In the genomic region with DNA sequence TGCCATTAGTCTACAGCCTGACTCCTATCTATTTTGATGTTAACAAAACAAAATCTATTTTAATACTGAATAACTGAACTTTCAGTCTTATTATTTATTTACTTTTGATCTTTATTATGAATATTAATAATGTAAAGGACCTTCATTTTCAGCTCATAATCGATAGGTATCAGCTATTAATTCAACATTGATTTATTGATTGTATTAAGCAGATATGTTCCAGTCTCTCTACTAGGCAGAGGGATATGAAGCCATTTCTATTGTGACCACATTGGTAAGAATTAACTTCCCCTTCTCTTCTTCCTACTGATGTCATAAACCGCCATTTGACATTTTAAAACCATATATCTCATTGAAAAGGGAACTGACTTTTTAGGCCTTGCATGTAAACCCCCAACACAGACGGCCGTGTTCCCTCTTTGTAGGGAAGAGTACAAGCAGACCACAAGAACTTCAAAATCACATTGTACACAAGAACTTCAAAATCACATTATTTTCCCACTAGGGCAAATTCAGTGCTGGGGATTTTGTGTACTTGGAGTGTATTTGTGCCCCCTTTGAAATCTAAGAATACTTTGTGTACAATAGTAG, we compare ENCODE assay signal across 1 cellular context.
TF ChIP-seq lines count a peak whose summit lies in the region.

No MANE protein-coding gene starts in this region.

TF ChIP-seq in GM12878, 131 proteins besides CTCF, POLR2A, EP300 and RAD21 (continued from another document and continues in another):
- TF ChIP-seq BHLHE40 (IDR thresholded peaks at IDR 0.05; ENCODE audit: borderline replicate concordance in 1 of 2, low read depth in 2 of 2, low read length in 1 of 2) (no peak), ZZZ3 (IDR thresholded peaks at IDR 0.05; ENCODE audit: control insufficient read depth, insufficient read length, low read depth) (no peak), RFX5 (IDR thresholded peaks at IDR 0.05; ENCODE audit: low read depth, low read length) (no peak), ZNF384 (IDR thresholded peaks at IDR 0.05; ENCODE audit: borderline replicate concordance, low read depth, low read length) (no peak), RAD51 (IDR thresholded peaks at IDR 0.05) (no peak), ETV6 (conservative IDR thresholded peaks at IDR 0.05 in 1 of 2, IDR thresholded peaks at IDR 0.05 in 1 of 2; ENCODE audit: borderline replicate concordance in 1 of 2, low read depth in 1 of 2) (peak in 1 of 2 experiments; percentile 65; a peak in 1 of 4 replicates), STAT1 (conservative IDR thresholded peaks at IDR 0.05) (no peak), SMARCA5 (IDR thresholded peaks at IDR 0.05) (no peak), CHD4 (IDR thresholded peaks at IDR 0.05) (no peak), ZNF217 (IDR thresholded peaks at IDR 0.05) (peak; percentile 79; the same call in 1 of the 2 replicates), GATAD2B (conservative IDR thresholded peaks at IDR 0.05; ENCODE audit: low read depth) (0 out of 2 replicates have a peak, but pooled peaks have one; percentile 43), EGR1 (IDR thresholded peaks at IDR 0.05; ENCODE audit: borderline replicate concordance in 1 of 2, low read depth in 2 of 2, low read length in 2 of 2) (no peak), GABPA (IDR thresholded peaks at IDR 0.05; ENCODE audit: low read depth) (no peak), ZNF622 (IDR thresholded peaks at IDR 0.05) (no peak), JUNB (IDR thresholded peaks at IDR 0.05) (peak; percentile 64), CHD2 (IDR thresholded peaks at IDR 0.05; ENCODE audit: borderline replicate concordance, low read depth, low read length) (peak; percentile 59; the same call in 1 of the 2 replicates), MYB (IDR thresholded peaks at IDR 0.05; ENCODE audit: borderline replicate concordance, low read depth, low read length) (no peak), NFXL1 (IDR thresholded peaks at IDR 0.05; ENCODE audit: borderline replicate concordance) (no peak), SRF (IDR thresholded peaks at IDR 0.05; ENCODE audit: low read depth in 2 of 2, low read length in 2 of 2) (no peak), IKZF1 (conservative IDR thresholded peaks at IDR 0.05) (peak; percentile 87), SIX5 (IDR thresholded peaks at IDR 0.05; ENCODE audit: low read depth, low read length, severe bottlenecking) (no peak), JUND (IDR thresholded peaks at IDR 0.05; ENCODE audit: low read depth, low read length) (no peak), RBBP5 (conservative IDR thresholded peaks at IDR 0.05) (no peak), MEF2B (IDR thresholded peaks at IDR 0.05; ENCODE audit: partially characterized antibody, poor library complexity, severe bottlenecking) (peak; percentile 24), FOS (IDR thresholded peaks at IDR 0.05; ENCODE audit: borderline replicate concordance, extremely low read depth, insufficient read length) (no peak)
- TF ChIP-seq, protein P1, sequence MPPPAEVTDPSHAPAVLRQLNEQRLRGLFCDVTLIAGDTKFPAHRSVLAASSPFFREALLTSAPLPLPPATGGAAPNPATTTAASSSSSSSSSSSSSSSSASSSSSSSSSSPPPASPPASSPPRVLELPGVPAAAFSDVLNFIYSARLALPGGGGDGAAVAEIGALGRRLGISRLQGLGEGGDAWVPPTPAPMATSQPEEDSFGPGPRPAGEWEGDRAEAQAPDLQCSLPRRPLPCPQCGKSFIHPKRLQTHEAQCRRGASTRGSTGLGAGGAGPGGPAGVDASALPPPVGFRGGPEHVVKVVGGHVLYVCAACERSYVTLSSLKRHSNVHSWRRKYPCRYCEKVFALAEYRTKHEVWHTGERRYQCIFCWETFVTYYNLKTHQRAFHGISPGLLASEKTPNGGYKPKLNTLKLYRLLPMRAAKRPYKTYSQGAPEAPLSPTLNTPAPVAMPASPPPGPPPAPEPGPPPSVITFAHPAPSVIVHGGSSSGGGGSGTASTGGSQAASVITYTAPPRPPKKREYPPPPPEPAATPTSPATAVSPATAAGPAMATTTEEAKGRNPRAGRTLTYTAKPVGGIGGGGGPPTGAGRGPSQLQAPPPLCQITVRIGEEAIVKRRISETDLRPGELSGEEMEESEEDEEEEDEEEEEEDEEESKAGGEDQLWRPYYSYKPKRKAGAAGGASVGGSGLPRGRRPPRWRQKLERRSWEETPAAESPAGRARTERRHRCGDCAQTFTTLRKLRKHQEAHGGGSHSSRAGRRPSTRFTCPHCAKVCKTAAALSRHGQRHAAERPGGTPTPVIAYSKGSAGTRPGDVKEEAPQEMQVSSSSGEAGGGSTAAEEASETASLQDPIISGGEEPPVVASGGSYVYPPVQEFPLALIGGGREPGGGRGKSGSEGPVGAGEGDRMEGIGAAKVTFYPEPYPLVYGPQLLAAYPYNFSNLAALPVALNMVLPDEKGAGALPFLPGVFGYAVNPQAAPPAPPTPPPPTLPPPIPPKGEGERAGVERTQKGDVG (CRISPR knock-in tag; IDR thresholded peaks at IDR 0.05) = no peak
- TF ChIP-seq, protein P2, sequence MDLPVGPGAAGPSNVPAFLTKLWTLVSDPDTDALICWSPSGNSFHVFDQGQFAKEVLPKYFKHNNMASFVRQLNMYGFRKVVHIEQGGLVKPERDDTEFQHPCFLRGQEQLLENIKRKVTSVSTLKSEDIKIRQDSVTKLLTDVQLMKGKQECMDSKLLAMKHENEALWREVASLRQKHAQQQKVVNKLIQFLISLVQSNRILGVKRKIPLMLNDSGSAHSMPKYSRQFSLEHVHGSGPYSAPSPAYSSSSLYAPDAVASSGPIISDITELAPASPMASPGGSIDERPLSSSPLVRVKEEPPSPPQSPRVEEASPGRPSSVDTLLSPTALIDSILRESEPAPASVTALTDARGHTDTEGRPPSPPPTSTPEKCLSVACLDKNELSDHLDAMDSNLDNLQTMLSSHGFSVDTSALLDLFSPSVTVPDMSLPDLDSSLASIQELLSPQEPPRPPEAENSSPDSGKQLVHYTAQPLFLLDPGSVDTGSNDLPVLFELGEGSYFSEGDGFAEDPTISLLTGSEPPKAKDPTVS (IDR thresholded peaks at IDR 0.05; ENCODE audit: low read depth, low read length) = no peak
- TF ChIP-seq, protein P3, sequence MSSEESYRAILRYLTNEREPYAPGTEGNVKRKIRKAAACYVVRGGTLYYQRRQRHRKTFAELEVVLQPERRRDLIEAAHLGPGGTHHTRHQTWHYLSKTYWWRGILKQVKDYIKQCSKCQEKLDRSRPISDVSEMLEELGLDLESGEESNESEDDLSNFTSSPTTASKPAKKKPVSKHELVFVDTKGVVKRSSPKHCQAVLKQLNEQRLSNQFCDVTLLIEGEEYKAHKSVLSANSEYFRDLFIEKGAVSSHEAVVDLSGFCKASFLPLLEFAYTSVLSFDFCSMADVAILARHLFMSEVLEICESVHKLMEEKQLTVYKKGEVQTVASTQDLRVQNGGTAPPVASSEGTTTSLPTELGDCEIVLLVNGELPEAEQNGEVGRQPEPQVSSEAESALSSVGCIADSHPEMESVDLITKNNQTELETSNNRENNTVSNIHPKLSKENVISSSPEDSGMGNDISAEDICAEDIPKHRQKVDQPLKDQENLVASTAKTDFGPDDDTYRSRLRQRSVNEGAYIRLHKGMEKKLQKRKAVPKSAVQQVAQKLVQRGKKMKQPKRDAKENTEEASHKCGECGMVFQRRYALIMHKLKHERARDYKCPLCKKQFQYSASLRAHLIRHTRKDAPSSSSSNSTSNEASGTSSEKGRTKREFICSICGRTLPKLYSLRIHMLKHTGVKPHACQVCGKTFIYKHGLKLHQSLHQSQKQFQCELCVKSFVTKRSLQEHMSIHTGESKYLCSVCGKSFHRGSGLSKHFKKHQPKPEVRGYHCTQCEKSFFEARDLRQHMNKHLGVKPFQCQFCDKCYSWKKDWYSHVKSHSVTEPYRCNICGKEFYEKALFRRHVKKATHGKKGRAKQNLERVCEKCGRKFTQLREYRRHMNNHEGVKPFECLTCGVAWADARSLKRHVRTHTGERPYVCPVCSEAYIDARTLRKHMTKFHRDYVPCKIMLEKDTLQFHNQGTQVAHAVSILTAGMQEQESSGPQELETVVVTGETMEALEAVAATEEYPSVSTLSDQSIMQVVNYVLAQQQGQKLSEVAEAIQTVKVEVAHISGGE (CRISPR knock-in tag; IDR thresholded peaks at IDR 0.05) = no peak
- TF ChIP-seq, protein P4, sequence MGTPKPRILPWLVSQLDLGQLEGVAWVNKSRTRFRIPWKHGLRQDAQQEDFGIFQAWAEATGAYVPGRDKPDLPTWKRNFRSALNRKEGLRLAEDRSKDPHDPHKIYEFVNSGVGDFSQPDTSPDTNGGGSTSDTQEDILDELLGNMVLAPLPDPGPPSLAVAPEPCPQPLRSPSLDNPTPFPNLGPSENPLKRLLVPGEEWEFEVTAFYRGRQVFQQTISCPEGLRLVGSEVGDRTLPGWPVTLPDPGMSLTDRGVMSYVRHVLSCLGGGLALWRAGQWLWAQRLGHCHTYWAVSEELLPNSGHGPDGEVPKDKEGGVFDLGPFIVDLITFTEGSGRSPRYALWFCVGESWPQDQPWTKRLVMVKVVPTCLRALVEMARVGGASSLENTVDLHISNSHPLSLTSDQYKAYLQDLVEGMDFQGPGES (IDR thresholded peaks at IDR 0.05) = no peak
- TF ChIP-seq, protein P5, sequence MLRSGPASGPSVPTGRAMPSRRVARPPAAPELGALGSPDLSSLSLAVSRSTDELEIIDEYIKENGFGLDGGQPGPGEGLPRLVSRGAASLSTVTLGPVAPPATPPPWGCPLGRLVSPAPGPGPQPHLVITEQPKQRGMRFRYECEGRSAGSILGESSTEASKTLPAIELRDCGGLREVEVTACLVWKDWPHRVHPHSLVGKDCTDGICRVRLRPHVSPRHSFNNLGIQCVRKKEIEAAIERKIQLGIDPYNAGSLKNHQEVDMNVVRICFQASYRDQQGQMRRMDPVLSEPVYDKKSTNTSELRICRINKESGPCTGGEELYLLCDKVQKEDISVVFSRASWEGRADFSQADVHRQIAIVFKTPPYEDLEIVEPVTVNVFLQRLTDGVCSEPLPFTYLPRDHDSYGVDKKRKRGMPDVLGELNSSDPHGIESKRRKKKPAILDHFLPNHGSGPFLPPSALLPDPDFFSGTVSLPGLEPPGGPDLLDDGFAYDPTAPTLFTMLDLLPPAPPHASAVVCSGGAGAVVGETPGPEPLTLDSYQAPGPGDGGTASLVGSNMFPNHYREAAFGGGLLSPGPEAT (IDR thresholded peaks at IDR 0.05; ENCODE audit: low read depth) = peak; percentile 64; the same call in 1 of the 2 replicates
- TF ChIP-seq, protein P6, sequence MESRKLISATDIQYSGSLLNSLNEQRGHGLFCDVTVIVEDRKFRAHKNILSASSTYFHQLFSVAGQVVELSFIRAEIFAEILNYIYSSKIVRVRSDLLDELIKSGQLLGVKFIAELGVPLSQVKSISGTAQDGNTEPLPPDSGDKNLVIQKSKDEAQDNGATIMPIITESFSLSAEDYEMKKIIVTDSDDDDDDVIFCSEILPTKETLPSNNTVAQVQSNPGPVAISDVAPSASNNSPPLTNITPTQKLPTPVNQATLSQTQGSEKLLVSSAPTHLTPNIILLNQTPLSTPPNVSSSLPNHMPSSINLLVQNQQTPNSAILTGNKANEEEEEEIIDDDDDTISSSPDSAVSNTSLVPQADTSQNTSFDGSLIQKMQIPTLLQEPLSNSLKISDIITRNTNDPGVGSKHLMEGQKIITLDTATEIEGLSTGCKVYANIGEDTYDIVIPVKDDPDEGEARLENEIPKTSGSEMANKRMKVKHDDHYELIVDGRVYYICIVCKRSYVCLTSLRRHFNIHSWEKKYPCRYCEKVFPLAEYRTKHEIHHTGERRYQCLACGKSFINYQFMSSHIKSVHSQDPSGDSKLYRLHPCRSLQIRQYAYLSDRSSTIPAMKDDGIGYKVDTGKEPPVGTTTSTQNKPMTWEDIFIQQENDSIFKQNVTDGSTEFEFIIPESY (IDR thresholded peaks at IDR 0.05) = no peak
- TF ChIP-seq, protein P7, sequence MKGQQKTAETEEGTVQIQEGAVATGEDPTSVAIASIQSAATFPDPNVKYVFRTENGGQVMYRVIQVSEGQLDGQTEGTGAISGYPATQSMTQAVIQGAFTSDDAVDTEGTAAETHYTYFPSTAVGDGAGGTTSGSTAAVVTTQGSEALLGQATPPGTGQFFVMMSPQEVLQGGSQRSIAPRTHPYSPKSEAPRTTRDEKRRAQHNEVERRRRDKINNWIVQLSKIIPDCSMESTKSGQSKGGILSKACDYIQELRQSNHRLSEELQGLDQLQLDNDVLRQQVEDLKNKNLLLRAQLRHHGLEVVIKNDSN (IDR thresholded peaks at IDR 0.05; ENCODE audit: borderline replicate concordance, extremely low read length, insufficient read depth, low read depth, low read length) = no peak
- TF ChIP-seq, protein P8, sequence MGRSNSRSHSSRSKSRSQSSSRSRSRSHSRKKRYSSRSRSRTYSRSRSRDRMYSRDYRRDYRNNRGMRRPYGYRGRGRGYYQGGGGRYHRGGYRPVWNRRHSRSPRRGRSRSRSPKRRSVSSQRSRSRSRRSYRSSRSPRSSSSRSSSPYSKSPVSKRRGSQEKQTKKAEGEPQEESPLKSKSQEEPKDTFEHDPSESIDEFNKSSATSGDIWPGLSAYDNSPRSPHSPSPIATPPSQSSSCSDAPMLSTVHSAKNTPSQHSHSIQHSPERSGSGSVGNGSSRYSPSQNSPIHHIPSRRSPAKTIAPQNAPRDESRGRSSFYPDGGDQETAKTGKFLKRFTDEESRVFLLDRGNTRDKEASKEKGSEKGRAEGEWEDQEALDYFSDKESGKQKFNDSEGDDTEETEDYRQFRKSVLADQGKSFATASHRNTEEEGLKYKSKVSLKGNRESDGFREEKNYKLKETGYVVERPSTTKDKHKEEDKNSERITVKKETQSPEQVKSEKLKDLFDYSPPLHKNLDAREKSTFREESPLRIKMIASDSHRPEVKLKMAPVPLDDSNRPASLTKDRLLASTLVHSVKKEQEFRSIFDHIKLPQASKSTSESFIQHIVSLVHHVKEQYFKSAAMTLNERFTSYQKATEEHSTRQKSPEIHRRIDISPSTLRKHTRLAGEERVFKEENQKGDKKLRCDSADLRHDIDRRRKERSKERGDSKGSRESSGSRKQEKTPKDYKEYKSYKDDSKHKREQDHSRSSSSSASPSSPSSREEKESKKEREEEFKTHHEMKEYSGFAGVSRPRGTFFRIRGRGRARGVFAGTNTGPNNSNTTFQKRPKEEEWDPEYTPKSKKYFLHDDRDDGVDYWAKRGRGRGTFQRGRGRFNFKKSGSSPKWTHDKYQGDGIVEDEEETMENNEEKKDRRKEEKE (IDR thresholded peaks at IDR 0.05) = no peak
- TF ChIP-seq, protein P9, sequence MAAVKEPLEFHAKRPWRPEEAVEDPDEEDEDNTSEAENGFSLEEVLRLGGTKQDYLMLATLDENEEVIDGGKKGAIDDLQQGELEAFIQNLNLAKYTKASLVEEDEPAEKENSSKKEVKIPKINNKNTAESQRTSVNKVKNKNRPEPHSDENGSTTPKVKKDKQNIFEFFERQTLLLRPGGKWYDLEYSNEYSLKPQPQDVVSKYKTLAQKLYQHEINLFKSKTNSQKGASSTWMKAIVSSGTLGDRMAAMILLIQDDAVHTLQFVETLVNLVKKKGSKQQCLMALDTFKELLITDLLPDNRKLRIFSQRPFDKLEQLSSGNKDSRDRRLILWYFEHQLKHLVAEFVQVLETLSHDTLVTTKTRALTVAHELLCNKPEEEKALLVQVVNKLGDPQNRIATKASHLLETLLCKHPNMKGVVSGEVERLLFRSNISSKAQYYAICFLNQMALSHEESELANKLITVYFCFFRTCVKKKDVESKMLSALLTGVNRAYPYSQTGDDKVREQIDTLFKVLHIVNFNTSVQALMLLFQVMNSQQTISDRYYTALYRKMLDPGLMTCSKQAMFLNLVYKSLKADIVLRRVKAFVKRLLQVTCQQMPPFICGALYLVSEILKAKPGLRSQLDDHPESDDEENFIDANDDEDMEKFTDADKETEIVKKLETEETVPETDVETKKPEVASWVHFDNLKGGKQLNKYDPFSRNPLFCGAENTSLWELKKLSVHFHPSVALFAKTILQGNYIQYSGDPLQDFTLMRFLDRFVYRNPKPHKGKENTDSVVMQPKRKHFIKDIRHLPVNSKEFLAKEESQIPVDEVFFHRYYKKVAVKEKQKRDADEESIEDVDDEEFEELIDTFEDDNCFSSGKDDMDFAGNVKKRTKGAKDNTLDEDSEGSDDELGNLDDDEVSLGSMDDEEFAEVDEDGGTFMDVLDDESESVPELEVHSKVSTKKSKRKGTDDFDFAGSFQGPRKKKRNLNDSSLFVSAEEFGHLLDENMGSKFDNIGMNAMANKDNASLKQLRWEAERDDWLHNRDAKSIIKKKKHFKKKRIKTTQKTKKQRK (IDR thresholded peaks at IDR 0.05; ENCODE audit: low read depth, low read length) = no peak
